ENCODE assay signal across 8 cellular contexts in genomic region chr1:115089443-115090340, GRCh38. TPM values are rescaled to one million over a fixed set of nuclear protein-coding genes. Genes with fewer than 3 reads are reported as not detected.
DNase-seq lines count a peak whose midpoint lies in the region; ATAC-seq and TF ChIP-seq lines count a peak whose summit lies in the region.

TSPAN2 (minus strand) TSS chr1:115089503; CDS start chr1:115089432, 71 bp downstream.

- peaks cover 8% of the 10 kb centered on the region for H3K36me3 Mint-ChIP-seq in central memory CD8-positive, alpha-beta T cell (ENCODE audit: insufficient read depth)

- peak within 1 kb of the TSS; percentile 53 for H3K4me3 ChIP-seq in WI38 (ENCODE audit: low read depth, low read length)

- peak; percentile 25 for DNase-seq in NK-92 treated with Interleukin-12 subunit alpha and Interleukin-12 subunit beta, amount 100 ng/mL, for 24 hours (lab: John Stamatoyannopoulos, UW)
- DNase-seq in NK-92 (lab: John Stamatoyannopoulos, UW; ENCODE audit: unreplicated experiment) (no peak), left colon (peak; percentile 76 to 89)
- DNase-seq in central memory CD8-positive, alpha-beta T cell (ENCODE audit: low spot score in 2 of 2): peak; percentile 36
- DNase-seq in stimulated activated CD4-positive, alpha-beta T cell treated with anti-CD3 and anti-CD28 coated beads, Interleukin-4, amount 100 ng/mL, for 1 hour: peak; percentile 56

- ATAC-seq in central memory CD8-positive, alpha-beta T cell (replicated peaks; ENCODE audit: extremely low read depth, poor library complexity, severe bottlenecking): peak; percentile 66
- ATAC-seq in left colon (peak; percentile 79), HG03196 (IDR thresholded peaks at IDR 0.05; ENCODE audit: unreplicated experiment) (no peak), HG02798 (IDR thresholded peaks at IDR 0.05; ENCODE audit: poor library complexity, unreplicated experiment) (no peak)

- no peak for TF ChIP-seq CTCF in WI38 (IDR thresholded peaks at IDR 0.05; ENCODE audit: low read depth, low read length)

- peak within 1 kb of the TSS; percentile 93 for H3K27ac Mint-ChIP-seq in central memory CD8-positive, alpha-beta T cell (ENCODE audit: low read depth)

- peaks cover 40% of the 10 kb centered on the region for H3K4me1 Mint-ChIP-seq in central memory CD8-positive, alpha-beta T cell

- no peaks in the 10 kb centered on the region for H3K9me3 Mint-ChIP-seq in central memory CD8-positive, alpha-beta T cell

- H3K27me3 Mint-ChIP-seq in central memory CD8-positive, alpha-beta T cell: no peaks in the 10 kb centered on the region

- H3K4me3 Mint-ChIP-seq in central memory CD8-positive, alpha-beta T cell: peak within 1 kb of the TSS; percentile 73

- intact Hi-C loops in left colon (cut with DNase I, micrococcal nuclease): no loop called here

RNA-seq across cellular contexts. Expression of gene TSPAN2, which starts in this region (rescaled TPM):
- 10 to 100 TPM in 1 of 2 donors, 1 to 10 TPM in 1; 3.3 to 12.1 TPM for total RNA-seq in left colon

Comparison
In these comparisons a context has a peak if more than half of its experiments do, and no peak if none do; other contexts are left out.
1. ATAC-seq: peak in central memory CD8-positive, alpha-beta T cell (single experiment) and left colon (single experiment); none in HG03196 (single experiment) and HG02798 (single experiment).